ENCODE assay signal across 12 cellular contexts in the genomic region with DNA sequence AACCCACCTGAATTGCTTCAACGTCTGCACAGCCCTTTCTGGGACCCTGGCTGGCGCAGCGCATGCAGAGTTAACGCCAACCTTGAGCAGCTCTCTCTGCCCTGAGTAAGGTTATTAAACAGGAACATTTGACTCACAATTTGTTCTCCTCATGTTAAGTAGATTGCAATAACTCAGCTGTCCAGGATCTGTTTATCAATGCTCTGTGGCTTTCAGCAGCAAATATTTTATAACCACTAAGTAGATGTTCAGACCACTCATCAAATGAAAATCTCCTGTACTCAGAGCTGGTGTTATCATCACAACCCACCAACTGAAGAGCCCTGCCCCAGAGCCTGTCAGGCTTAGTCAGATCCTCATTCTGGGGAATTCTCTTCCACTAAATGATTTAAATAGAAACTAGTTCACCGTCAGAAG.
A peak's percentile ranks its signal among the peaks of the same experiment; 100 is the strongest.
DNase-seq lines count a peak whose midpoint lies in the region; ATAC-seq and TF ChIP-seq lines count a peak whose summit lies in the region.
"Had no signal": no experiment of that assay in that cellular context is flagged by ENCODE, and none has a peak within 500 bp of the region (broad histone marks: within the 10 kb centered on the region; RNA-seq: fewer than 3 reads in every experiment).

No MANE protein-coding gene starts in this region.

- H3K27me3 Mint-ChIP-seq in nephron (ENCODE audit: low read depth): peaks cover 4% of the 10 kb centered on the region
- H3K27me3 Mint-ChIP-seq in T-cell: no peaks in the 10 kb centered on the region

- intact Hi-C loops in body of pancreas (cut with DNase I): no loop called here

- no peaks in the 10 kb centered on the region for H3K4me1 Mint-ChIP-seq in nephron
- H3K4me1 Mint-ChIP-seq in T-cell: no peaks in the 10 kb centered on the region

- H3K36me3 Mint-ChIP-seq in nephron (ENCODE audit: low read depth) (no peaks in the 10 kb centered on the region), T-cell (no peaks in the 10 kb centered on the region)

- H3K4me3 Mint-ChIP-seq in nephron (no peak overlapping the region), T-cell (no peak overlapping the region)

- no peak overlapping the region for H3K27ac ChIP-seq in body of pancreas
- H3K27ac ChIP-seq in substantia nigra (ENCODE audit: low read depth, low read length, poor library complexity, severe bottlenecking): no peak overlapping the region

- no peaks in the 10 kb centered on the region for H3K27me3 ChIP-seq in body of pancreas

- no peaks in the 10 kb centered on the region for H3K9me3 ChIP-seq in body of pancreas

- 88 to 92% methylated on average over 5 of the region's 5 CpGs for WGBS in body of pancreas, 2 donors

- no peak for TF ChIP-seq POLR2A in body of pancreas (IDR thresholded peaks at IDR 0.05)

- DNase-seq in EH (ENCODE audit: low read depth) (peak; percentile 1), M059J (ENCODE audit: low read depth) (peak; percentile 93), choroid plexus epithelial cell (ENCODE audit: low read depth) (peak; percentile 96), T-cell (no peak), CD1c-positive myeloid dendritic cell (ENCODE audit: extremely low spot score) (no peak), body of pancreas (no peak), substantia nigra (lab: John Stamatoyannopoulos, UW) (no peak)
- DNase-seq: activated T-cell treated with anti-CD3 and anti-CD28 coated beads, Interleukin-2, amount 50 U/mL, for 1 hour; effector CD8-positive, alpha-beta T cell; NCI-H1105 treated with DMSO at 0.1 percent for 48 hours; stimulated activated CD4-positive, alpha-beta T cell treated with anti-CD3 and anti-CD28 coated beads, Interleukin-2, amount 100 ng/mL, for 48 hours had no signal

- CTCF ChIA-PET in T-cell (lab: Charles Lee): no interaction called here

- ATAC-seq in T-cell (replicated peaks in 1 of 4): no peak
- ATAC-seq in body of pancreas: no peak

- POLR2A ChIA-PET in T-cell (lab: Charles Lee): no interaction called here

- no peak for TF ChIP-seq CTCF in choroid plexus epithelial cell (conservative IDR thresholded peaks at IDR 0.05; ENCODE audit: low read depth, low read length)
- no peak for TF ChIP-seq CTCF in nephron (IDR thresholded peaks at IDR 0.05; ENCODE audit: unreplicated experiment in 3 of 3)
- TF ChIP-seq CTCF in body of pancreas (IDR thresholded peaks at IDR 0.05): no peak

- H3K36me3 ChIP-seq in body of pancreas (replicated peaks in 1 of 2; ENCODE audit: insufficient read depth in 1 of 2, low read depth in 2 of 2): no peaks in the 10 kb centered on the region

- H3K27ac Mint-ChIP-seq in nephron: peak overlapping the region in 2 of 3 experiments; percentile 22 to 64
- no peak overlapping the region for H3K27ac Mint-ChIP-seq in T-cell

- H3K4me3 ChIP-seq in choroid plexus epithelial cell (ENCODE audit: low read depth, low read length): no peak overlapping the region
- H3K4me3 ChIP-seq in body of pancreas: no peak overlapping the region

- peaks cover 13% of the 10 kb centered on the region for H3K4me1 ChIP-seq in body of pancreas

- H3K9me3 Mint-ChIP-seq in nephron: peaks cover 2% of the 10 kb centered on the region
- no peaks in the 10 kb centered on the region for H3K9me3 Mint-ChIP-seq in T-cell

Comparison
In these comparisons a context has a peak if more than half of its experiments do, and no peak if none do; other contexts are left out.
1. DNase-seq: peak in EH (single experiment), M059J (single experiment) and choroid plexus epithelial cell (single experiment); none in T-cell (0 of 34), CD1c-positive myeloid dendritic cell (single experiment), body of pancreas (0 of 4) and substantia nigra (0 of 49).
2. H3K27ac Mint-ChIP-seq: peak in nephron (2 of 3); none in T-cell (0 of 2).